In genomic region chr6:56890683-56891429, GRCh38 we compare ENCODE assay signal across 7 cellular contexts.
DNase-seq lines count a peak whose midpoint lies in the region; ATAC-seq, FAIRE-seq and TF ChIP-seq lines count a peak whose summit lies in the region.

No MANE protein-coding gene starts in this region.

- TF ChIP-seq RAD21 in GM12878 (IDR thresholded peaks at IDR 0.05; ENCODE audit: insufficient read depth, low read depth, low read length): no peak

- DNase-seq in GM18507 (ENCODE audit: extremely low spot score, insufficient read length, low read depth) (peak; percentile 58), GM12878 (ENCODE audit: low read depth, low spot score) (peak; percentile 92), osteocyte (ENCODE audit: extremely low spot score, unreplicated experiment) (no peak), right atrium auricular region (ENCODE audit: low spot score) (no peak)
- no peak for DNase-seq in stimulated activated naive CD4-positive, alpha-beta T cell (lab: John Stamatoyannopoulos, UW)

- TF ChIP-seq EP300 in GM12878 (IDR thresholded peaks at IDR 0.05; ENCODE audit: borderline replicate concordance in 1 of 2, control insufficient read depth in 1 of 2, low read depth in 2 of 2, low read length in 2 of 2): peak; percentile 78 to 86; a peak in 3 of 4 replicates

- FAIRE-seq in GM18507 (lab: Jason Lieb, UNC) (peak; percentile 97), GM12878 (lab: Jason Lieb, UNC) (peak; percentile 41)

- POLR2A ChIA-PET in GM12878 (lab: Charles Lee): interaction anchor here (0.5 to 1.1 kb wide), 2 partner anchors 64 to 240 kb away, joined by 4 to 6 read pairs; partner anchors contain the start of gene BEND6

- H3K27ac ChIP-seq in HUES48 (ENCODE audit: low read depth, low read length) (peak overlapping the region; percentile 46), GM12878 (ENCODE audit: control insufficient read depth, insufficient read depth) (peak overlapping the region; percentile 95), right atrium auricular region (no peak overlapping the region)

- CTCF ChIA-PET in GM12878 (lab: Yijun Ruan, JAX): interaction anchor here (0.7 to 5.8 kb wide), 16 partner anchors 9 to 426 kb away, joined by 3 to 66 read pairs (median 6); partner anchors contain the start of gene PRIM2

- RAD21 ChIA-PET in GM12878 (lab: Charles Lee; ENCODE audit: unreplicated experiment): interaction anchor here (0.6 to 4.2 kb wide), 10 partner anchors 12 to 426 kb away, joined by 3 to 27 read pairs (median 6); partner anchors contain the start of gene PRIM2

- peak overlapping the region; percentile 90 for H2AFZ ChIP-seq in GM12878 (ENCODE audit: control insufficient read depth, low read depth, low read length)

- peaks cover 3% of the 10 kb centered on the region for H3K36me3 Mint-ChIP-seq in osteocyte (ENCODE audit: unreplicated experiment)

- H3K4me3 ChIP-seq in HUES48 (ENCODE audit: low read depth, low read length): no peak overlapping the region
- peak overlapping the region; percentile 43; the same call in 1 of the 2 replicates for H3K4me3 ChIP-seq in GM12878
- H3K4me3 ChIP-seq in right atrium auricular region: no peak overlapping the region

- no peaks in the 10 kb centered on the region for H3K79me2 ChIP-seq in GM12878 (ENCODE audit: control insufficient read depth, insufficient read depth, low read length)

- H3K4me2 ChIP-seq in GM12878 (ENCODE audit: control insufficient read depth, insufficient read depth): peak overlapping the region; percentile 94

- H3K36me3 ChIP-seq in HUES48 (ENCODE audit: control insufficient read depth, insufficient read depth, low read length) (no peaks in the 10 kb centered on the region), GM12878 (ENCODE audit: control insufficient read depth in 2 of 2, insufficient read depth in 2 of 2, low read length in 1 of 2) (no peaks in the 10 kb centered on the region), right atrium auricular region (no peaks in the 10 kb centered on the region)

- peak overlapping the region; percentile 96 for H3K27ac Mint-ChIP-seq in osteocyte (ENCODE audit: unreplicated experiment)

- SMC1A ChIA-PET in GM12878 (lab: Charles Lee; ENCODE audit: uncharacterized antibody, unreplicated experiment): interaction anchor here (0.7 to 3.5 kb wide), 17 partner anchors 8 to 297 kb away, joined by 3 to 25 read pairs (median 4); partner anchors contain the start of gene BEND6

- H3K9ac ChIP-seq in HUES48 (ENCODE audit: low read depth, low read length) (no peak overlapping the region), GM12878 (ENCODE audit: control insufficient read depth, insufficient read depth, low read length) (peak overlapping the region; percentile 69)

- no peaks in the 10 kb centered on the region for H3K27me3 Mint-ChIP-seq in osteocyte (ENCODE audit: unreplicated experiment)

- TF ChIP-seq CTCF in GM12878 (IDR thresholded peaks at IDR 0.05 in 2 of 3, conservative IDR thresholded peaks at IDR 0.05 in 1 of 3; ENCODE audit: control insufficient read depth in 2 of 3, extremely low read depth in 1 of 3, insufficient read depth in 1 of 3, low read depth in 3 of 3, low read length in 3 of 3) (no peak), osteocyte (IDR thresholded peaks at IDR 0.05) (no peak), right atrium auricular region (IDR thresholded peaks at IDR 0.05) (no peak)

- H3K27me3 ChIP-seq in HUES48 (ENCODE audit: control insufficient read depth, insufficient read depth, low read length) (no peaks in the 10 kb centered on the region), GM12878 (replicated peaks in 1 of 2; ENCODE audit: control insufficient read depth in 2 of 2, insufficient read depth in 2 of 2, low read length in 1 of 2) (no peaks in the 10 kb centered on the region), right atrium auricular region (no peaks in the 10 kb centered on the region)

- 5% methylated on average over 8 of the region's 8 CpGs for WGBS in GM12878 (ENCODE audit: insufficient coverage, insufficient replicate concordance, low lambda C conversion rate, missing lambda C conversion rate)

- H3K9me3 ChIP-seq in HUES48 (ENCODE audit: control insufficient read depth, insufficient read depth, low read length) (no peaks in the 10 kb centered on the region), GM12878 (replicated peaks; ENCODE audit: control insufficient read depth, insufficient read depth, low read length) (no peaks in the 10 kb centered on the region), right atrium auricular region (no peaks in the 10 kb centered on the region)

- intact Hi-C loops in GM12878 (cut with micrococcal nuclease; ENCODE audit: unreplicated experiment): no loop called here

- no peak for TF ChIP-seq POLR2A in GM12878 (IDR thresholded peaks at IDR 0.05; ENCODE audit: low read depth, low read length)

- peaks cover 27% of the 10 kb centered on the region for H3K4me1 Mint-ChIP-seq in osteocyte (ENCODE audit: unreplicated experiment)

- no peaks in the 10 kb centered on the region for H4K20me1 ChIP-seq in GM12878 (ENCODE audit: control insufficient read depth, insufficient read depth)

- in situ Hi-C loops in GM12878 (cut with MboI): no loop called here

- no peak overlapping the region for H3K4me3 Mint-ChIP-seq in osteocyte (ENCODE audit: unreplicated experiment)

- BruUV-seq in GM12878 (replicated peaks; lab: Mats Ljungman, UMichigan): no TSS peak

- peaks cover 16% of the 10 kb centered on the region; the same call in 1 of the 2 replicates for H3K4me1 ChIP-seq in HUES48 (ENCODE audit: control insufficient read depth, insufficient read depth, low read length)
- peaks cover 30% of the 10 kb centered on the region for H3K4me1 ChIP-seq in GM12878 (ENCODE audit: control insufficient read depth, insufficient read depth, low read length)
- no peaks in the 10 kb centered on the region for H3K4me1 ChIP-seq in right atrium auricular region

- ATAC-seq in GM21717 (IDR thresholded peaks at IDR 0.05; ENCODE audit: unreplicated experiment) (peak; percentile 97), GM12878 (peak; percentile 94)

- H3K9me3 Mint-ChIP-seq in osteocyte (ENCODE audit: unreplicated experiment): no peaks in the 10 kb centered on the region

TF ChIP-seq in GM12878, 131 proteins besides CTCF, POLR2A, EP300 and RAD21 (continues in another document):
- peak; percentile 100 for TF ChIP-seq BACH1 (IDR thresholded peaks at IDR 0.05; ENCODE audit: borderline replicate concordance)
- TF ChIP-seq RAD51 (IDR thresholded peaks at IDR 0.05): no peak
- no peak for TF ChIP-seq WRNIP1 (IDR thresholded peaks at IDR 0.05; ENCODE audit: borderline replicate concordance, low read depth, low read length)
- TF ChIP-seq, protein P1, sequence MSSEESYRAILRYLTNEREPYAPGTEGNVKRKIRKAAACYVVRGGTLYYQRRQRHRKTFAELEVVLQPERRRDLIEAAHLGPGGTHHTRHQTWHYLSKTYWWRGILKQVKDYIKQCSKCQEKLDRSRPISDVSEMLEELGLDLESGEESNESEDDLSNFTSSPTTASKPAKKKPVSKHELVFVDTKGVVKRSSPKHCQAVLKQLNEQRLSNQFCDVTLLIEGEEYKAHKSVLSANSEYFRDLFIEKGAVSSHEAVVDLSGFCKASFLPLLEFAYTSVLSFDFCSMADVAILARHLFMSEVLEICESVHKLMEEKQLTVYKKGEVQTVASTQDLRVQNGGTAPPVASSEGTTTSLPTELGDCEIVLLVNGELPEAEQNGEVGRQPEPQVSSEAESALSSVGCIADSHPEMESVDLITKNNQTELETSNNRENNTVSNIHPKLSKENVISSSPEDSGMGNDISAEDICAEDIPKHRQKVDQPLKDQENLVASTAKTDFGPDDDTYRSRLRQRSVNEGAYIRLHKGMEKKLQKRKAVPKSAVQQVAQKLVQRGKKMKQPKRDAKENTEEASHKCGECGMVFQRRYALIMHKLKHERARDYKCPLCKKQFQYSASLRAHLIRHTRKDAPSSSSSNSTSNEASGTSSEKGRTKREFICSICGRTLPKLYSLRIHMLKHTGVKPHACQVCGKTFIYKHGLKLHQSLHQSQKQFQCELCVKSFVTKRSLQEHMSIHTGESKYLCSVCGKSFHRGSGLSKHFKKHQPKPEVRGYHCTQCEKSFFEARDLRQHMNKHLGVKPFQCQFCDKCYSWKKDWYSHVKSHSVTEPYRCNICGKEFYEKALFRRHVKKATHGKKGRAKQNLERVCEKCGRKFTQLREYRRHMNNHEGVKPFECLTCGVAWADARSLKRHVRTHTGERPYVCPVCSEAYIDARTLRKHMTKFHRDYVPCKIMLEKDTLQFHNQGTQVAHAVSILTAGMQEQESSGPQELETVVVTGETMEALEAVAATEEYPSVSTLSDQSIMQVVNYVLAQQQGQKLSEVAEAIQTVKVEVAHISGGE (CRISPR knock-in tag; IDR thresholded peaks at IDR 0.05): no peak
- TF ChIP-seq BRCA1 (IDR thresholded peaks at IDR 0.05; ENCODE audit: low read depth, low read length): no peak
- TF ChIP-seq RUNX3 (IDR thresholded peaks at IDR 0.05; ENCODE audit: low read length): peak; percentile 61
- 0 out of 2 replicates have a peak, but pooled peaks have one; percentile 47 for TF ChIP-seq MTA2 (IDR thresholded peaks at IDR 0.05; ENCODE audit: low read depth)
- no peak for TF ChIP-seq ZNF384 (IDR thresholded peaks at IDR 0.05; ENCODE audit: borderline replicate concordance, low read depth, low read length)
- TF ChIP-seq, protein P2, sequence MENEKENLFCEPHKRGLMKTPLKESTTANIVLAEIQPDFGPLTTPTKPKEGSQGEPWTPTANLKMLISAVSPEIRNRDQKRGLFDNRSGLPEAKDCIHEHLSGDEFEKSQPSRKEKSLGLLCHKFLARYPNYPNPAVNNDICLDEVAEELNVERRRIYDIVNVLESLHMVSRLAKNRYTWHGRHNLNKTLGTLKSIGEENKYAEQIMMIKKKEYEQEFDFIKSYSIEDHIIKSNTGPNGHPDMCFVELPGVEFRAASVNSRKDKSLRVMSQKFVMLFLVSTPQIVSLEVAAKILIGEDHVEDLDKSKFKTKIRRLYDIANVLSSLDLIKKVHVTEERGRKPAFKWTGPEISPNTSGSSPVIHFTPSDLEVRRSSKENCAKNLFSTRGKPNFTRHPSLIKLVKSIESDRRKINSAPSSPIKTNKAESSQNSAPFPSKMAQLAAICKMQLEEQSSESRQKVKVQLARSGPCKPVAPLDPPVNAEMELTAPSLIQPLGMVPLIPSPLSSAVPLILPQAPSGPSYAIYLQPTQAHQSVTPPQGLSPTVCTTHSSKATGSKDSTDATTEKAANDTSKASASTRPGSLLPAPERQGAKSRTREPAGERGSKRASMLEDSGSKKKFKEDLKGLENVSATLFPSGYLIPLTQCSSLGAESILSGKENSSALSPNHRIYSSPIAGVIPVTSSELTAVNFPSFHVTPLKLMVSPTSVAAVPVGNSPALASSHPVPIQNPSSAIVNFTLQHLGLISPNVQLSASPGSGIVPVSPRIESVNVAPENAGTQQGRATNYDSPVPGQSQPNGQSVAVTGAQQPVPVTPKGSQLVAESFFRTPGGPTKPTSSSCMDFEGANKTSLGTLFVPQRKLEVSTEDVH (IDR thresholded peaks at IDR 0.05; ENCODE audit: low read depth, partially characterized antibody): no peak
- TF ChIP-seq EGR1 (IDR thresholded peaks at IDR 0.05; ENCODE audit: borderline replicate concordance in 1 of 2, low read depth in 2 of 2, low read length in 2 of 2): no peak
- TF ChIP-seq RB1 (IDR thresholded peaks at IDR 0.05; ENCODE audit: borderline replicate concordance): no peak
- TF ChIP-seq ESRRA (IDR thresholded peaks at IDR 0.05; ENCODE audit: low read length): no peak

Comparison
In these comparisons a context has a peak if more than half of its experiments do, and no peak if none do; other contexts are left out.
1. DNase-seq: peak in GM18507 (single experiment) and GM12878 (single experiment); none in osteocyte (single experiment), right atrium auricular region (single experiment) and stimulated activated naive CD4-positive, alpha-beta T cell (0 of 6).
2. H3K27ac ChIP-seq: peak in HUES48 (single experiment) and GM12878 (single experiment); none in right atrium auricular region (0 of 2).